ENCODE assay signal across 5 cellular contexts in the genomic region with DNA sequence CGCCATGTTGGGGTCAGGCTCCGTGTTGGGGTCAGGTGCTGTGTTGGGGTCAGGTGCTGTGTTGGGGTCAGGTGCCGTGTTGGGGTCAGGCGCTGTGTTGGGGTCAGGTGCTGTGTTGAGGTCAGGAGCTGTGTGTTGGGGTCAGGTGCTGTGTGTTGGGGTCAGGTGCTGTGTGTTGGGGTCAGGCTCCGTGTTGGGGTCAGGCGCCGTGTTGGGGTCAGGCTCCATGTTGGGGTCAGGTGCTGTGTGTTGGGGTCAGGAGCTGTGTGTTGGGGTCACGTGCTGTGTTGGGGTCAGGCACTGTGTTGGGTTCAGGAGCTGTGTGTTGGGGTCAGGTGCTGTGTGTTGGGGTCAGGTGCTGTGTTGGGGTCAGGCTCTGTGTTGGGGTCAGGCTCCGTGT. TPM values are rescaled to one million over a fixed set of nuclear protein-coding genes. Genes with fewer than 3 reads are reported as not detected.
"Had no signal": no experiment of that assay in that cellular context is flagged by ENCODE, and none has a peak within 500 bp of the region (broad histone marks: within the 10 kb centered on the region; RNA-seq: fewer than 3 reads in every experiment).

No MANE protein-coding gene starts in this region.

RNA-seq across cellular contexts. Expression of a gene that starts 18.1 kb away (rescaled TPM):
- total RNA-seq: HT-29, HT1080, IMR-90, K562 had no signal
- polyA plus RNA-seq: IgD-negative memory B cell, IMR-90, K562 had no signal
